ENCODE assay signal across 21 cellular contexts in genomic region chr13:84127597-84128128, GRCh38.
"Had no signal": no experiment of that assay in that cellular context is flagged by ENCODE, and none has a peak within 500 bp of the region (broad histone marks: within the 10 kb centered on the region; RNA-seq: fewer than 3 reads in every experiment).

No MANE protein-coding gene starts in this region.

- H3K4me2 ChIP-seq: hepatocyte had no signal

- H2AFZ ChIP-seq: hepatocyte had no signal

- H3K36me3 Mint-ChIP-seq: stimulated activated naive B cell treated with anti-CD40 and anti-IgM and Interleukin-4, amounts not matched to agents 10 μg/mL and 1 μg/mL and 100 μg/mL, for 72 hours had no signal

- ATAC-seq: heart left ventricle, left cardiac atrium, left lung, psoas muscle, right cardiac atrium had no signal

- H3K27me3 ChIP-seq: dorsolateral prefrontal cortex, heart left ventricle, hepatocyte, left lung, ovary, sigmoid colon, tibial nerve, upper lobe of left lung, vagina had no signal

- H3K4me1 Mint-ChIP-seq: nephron progenitor cell; stimulated activated naive B cell treated with anti-CD40 and anti-IgM and Interleukin-4, amounts not matched to agents 10 μg/mL and 1 μg/mL and 100 μg/mL, for 72 hours had no signal

- H3K4me1 ChIP-seq: heart left ventricle, left lung, lower lobe of right lung, psoas muscle, sigmoid colon, tibial nerve, upper lobe of left lung, vagina had no signal

- H3K9me3 ChIP-seq: heart left ventricle, left lung, lower lobe of right lung, ovary, psoas muscle, sigmoid colon, thoracic aorta, tibial nerve, upper lobe of left lung, vagina had no signal

- H3K4me3 ChIP-seq: dorsolateral prefrontal cortex, heart left ventricle, hepatocyte, left lung, lower lobe of right lung, ovary, psoas muscle, sigmoid colon, thoracic aorta, tibial nerve, upper lobe of left lung, vagina had no signal

- H3K27me3 Mint-ChIP-seq: stimulated activated naive B cell treated with anti-CD40 and anti-IgM and Interleukin-4, amounts not matched to agents 10 μg/mL and 1 μg/mL and 100 μg/mL, for 72 hours; stimulated activated naive CD8-positive, alpha-beta T cell treated with anti-CD3 and anti-CD28 coated beads, Interleukin-15, Interleukin-2, amounts not matched to agents 100 ng/mL and 50 ng/mL, for 24 hours had no signal

- H3K27ac ChIP-seq: dorsolateral prefrontal cortex, heart left ventricle, hepatocyte, left lung, lower lobe of right lung, ovary, psoas muscle, sigmoid colon, thoracic aorta, tibial nerve, upper lobe of left lung, vagina had no signal

- H3K9me3 Mint-ChIP-seq: nephron progenitor cell; stimulated activated naive B cell treated with anti-CD40 and anti-IgM and Interleukin-4, amounts not matched to agents 10 μg/mL and 1 μg/mL and 100 μg/mL, for 72 hours; stimulated activated naive CD8-positive, alpha-beta T cell treated with anti-CD3 and anti-CD28 coated beads, Interleukin-15, Interleukin-2, amounts not matched to agents 100 ng/mL and 50 ng/mL, for 24 hours had no signal

- H3K27ac Mint-ChIP-seq: nephron progenitor cell; stimulated activated naive B cell treated with anti-CD40 and anti-IgM and Interleukin-4, amounts not matched to agents 10 μg/mL and 1 μg/mL and 100 μg/mL, for 72 hours; stimulated activated naive CD8-positive, alpha-beta T cell treated with anti-CD3 and anti-CD28 coated beads, Interleukin-15, Interleukin-2, amounts not matched to agents 100 ng/mL and 50 ng/mL, for 24 hours had no signal

- H3K4me3 Mint-ChIP-seq: nephron progenitor cell; stimulated activated naive B cell treated with anti-CD40 and anti-IgM and Interleukin-4, amounts not matched to agents 10 μg/mL and 1 μg/mL and 100 μg/mL, for 72 hours; stimulated activated naive CD8-positive, alpha-beta T cell treated with anti-CD3 and anti-CD28 coated beads, Interleukin-15, Interleukin-2, amounts not matched to agents 100 ng/mL and 50 ng/mL, for 24 hours had no signal

- DNase-seq: dorsolateral prefrontal cortex; effector CD4-positive, alpha-beta T cell; left cardiac atrium; lower lobe of right lung; nephron progenitor cell; occipital lobe; ovary; psoas muscle; sigmoid colon; stimulated activated CD4-positive, alpha-beta T cell treated with anti-CD3 and anti-CD28 coated beads, Interleukin-15, amount 100 ng/mL, for 24 hours; stimulated activated CD4-positive, alpha-beta T cell treated with anti-CD3 and anti-CD28 coated beads, Interleukin-2, amount 100 ng/mL, for 48 hours; stimulated activated naive B cell treated with anti-CD40 and anti-IgM and Interleukin-4, amounts not matched to agents 10 μg/mL and 1 μg/mL and 100 μg/mL, for 72 hours had no signal

- H3K36me3 ChIP-seq: heart left ventricle, left lung, lower lobe of right lung, ovary, sigmoid colon, thoracic aorta, tibial nerve, upper lobe of left lung, vagina had no signal
